In genomic region chr1:80640978-80641377, GRCh38 we compare ENCODE assay signal across 12 cellular contexts.
DNase-seq lines count a peak whose midpoint lies in the region; ATAC-seq and TF ChIP-seq lines count a peak whose summit lies in the region.
"Had no signal": no experiment of that assay in that cellular context is flagged by ENCODE, and none has a peak within 500 bp of the region (broad histone marks: within the 10 kb centered on the region; RNA-seq: fewer than 3 reads in every experiment).

No MANE protein-coding gene starts in this region.

- peak; percentile 36 for ATAC-seq in GM18508 (IDR thresholded peaks at IDR 0.05; ENCODE audit: insufficient read depth, unreplicated experiment)
- peak; percentile 38 for ATAC-seq in GM21367 (IDR thresholded peaks at IDR 0.05; ENCODE audit: unreplicated experiment)
- ATAC-seq in HG02981 (IDR thresholded peaks at IDR 0.05; ENCODE audit: unreplicated experiment) = peak; percentile 47
- ATAC-seq in naive thymus-derived CD4-positive, alpha-beta T cell = no peak

- peaks cover 0 to 5% (median 0%) of the 10 kb centered on the region in 3 experiments for H3K9me3 ChIP-seq in naive thymus-derived CD4-positive, alpha-beta T cell (ENCODE audit: control insufficient read depth in 2 of 3, low read length in 3 of 3)
- no peaks in the 10 kb centered on the region for H3K9me3 ChIP-seq in transverse colon
- H3K9me3 ChIP-seq: Peyer's patch had no signal

- TF ChIP-seq EP300 in transverse colon (IDR thresholded peaks at IDR 0.05; ENCODE audit: low read depth) = no peak

- peaks cover 3% of the 10 kb centered on the region for H3K9me3 Mint-ChIP-seq in activated naive CD4-positive, alpha-beta T cell treated with anti-CD3 and anti-CD28 coated beads for 36 hours
- peaks cover 0 to 14% (median 5%) of the 10 kb centered on the region in 11 donors for H3K9me3 Mint-ChIP-seq in naive thymus-derived CD4-positive, alpha-beta T cell

- TF ChIP-seq CTCF in transverse colon (IDR thresholded peaks at IDR 0.05) = no peak

- TF ChIP-seq POLR2A in transverse colon (IDR thresholded peaks at IDR 0.05) = no peak

- no peaks in the 10 kb centered on the region for H3K27me3 Mint-ChIP-seq in activated naive CD4-positive, alpha-beta T cell treated with anti-CD3 and anti-CD28 coated beads for 36 hours (ENCODE audit: low read depth)
- no peaks in the 10 kb centered on the region for H3K27me3 Mint-ChIP-seq in naive thymus-derived CD4-positive, alpha-beta T cell

- no peaks in the 10 kb centered on the region for H3K27me3 ChIP-seq in naive thymus-derived CD4-positive, alpha-beta T cell (ENCODE audit: control insufficient read depth in 2 of 2, insufficient read depth in 2 of 2, low read length in 2 of 2)
- H3K27me3 ChIP-seq in transverse colon = no peaks in the 10 kb centered on the region
- H3K27me3 ChIP-seq: Peyer's patch had no signal

- H3K36me3 Mint-ChIP-seq in activated naive CD4-positive, alpha-beta T cell treated with anti-CD3 and anti-CD28 coated beads for 36 hours (ENCODE audit: low read depth) = no peaks in the 10 kb centered on the region
- H3K36me3 Mint-ChIP-seq in naive thymus-derived CD4-positive, alpha-beta T cell = no peaks in the 10 kb centered on the region

- POLR2A ChIA-PET in naive thymus-derived CD4-positive, alpha-beta T cell (lab: Charles Lee) = no interaction called here

- H3K27ac ChIP-seq in naive thymus-derived CD4-positive, alpha-beta T cell (ENCODE audit: low read depth, low read length) = no peak overlapping the region
- H3K27ac ChIP-seq in transverse colon = no peak overlapping the region

- DNase-seq in NOMO-1 (lab: John Stamatoyannopoulos, UW; ENCODE audit: unreplicated experiment in 2 of 2) = peak; percentile 19 to 76
- DNase-seq in activated naive CD4-positive, alpha-beta T cell treated with anti-CD3 and anti-CD28 coated beads for 36 hours = no peak
- no peak for DNase-seq in naive thymus-derived CD4-positive, alpha-beta T cell
- DNase-seq in transverse colon = no peak
- no peak for DNase-seq in NCI-H146 (lab: John Stamatoyannopoulos, UW)
- DNase-seq: activated gamma-delta T cell treated with Interleukin-2 at 50 U/mL for 16 hours, NCI-H2227 treated with DMSO at 0.1 percent for 48 hours, Peyer's patch, T-helper 2 cell had no signal

- intact Hi-C loops in activated naive CD4-positive, alpha-beta T cell treated with anti-CD3 and anti-CD28 coated beads for 36 hours (cut with micrococcal nuclease) = no loop called here
- intact Hi-C loops in naive thymus-derived CD4-positive, alpha-beta T cell (cut with micrococcal nuclease) = no loop called here
- intact Hi-C loops in transverse colon (cut with DNase I; ENCODE audit: low total_unique reads) = no loop called here

- no peaks in the 10 kb centered on the region for H3K36me3 ChIP-seq in naive thymus-derived CD4-positive, alpha-beta T cell (ENCODE audit: control insufficient read depth in 2 of 3, insufficient read depth in 3 of 3, low read length in 3 of 3)
- no peaks in the 10 kb centered on the region for H3K36me3 ChIP-seq in transverse colon
- H3K36me3 ChIP-seq: Peyer's patch had no signal

- CTCF ChIA-PET in activated naive CD4-positive, alpha-beta T cell treated with anti-CD3 and anti-CD28 coated beads for 36 hours (lab: Charles Lee) = no interaction called here
- CTCF ChIA-PET in naive thymus-derived CD4-positive, alpha-beta T cell (lab: Charles Lee) = no interaction called here

- in situ Hi-C loops in transverse colon (cut with MboI; ENCODE audit: low pct_ligation_motif_present in 1 of 4, low pct_unique_long_range_greater_than_20kb in 1 of 4, low sequenced_read_pairs in 3 of 4) = no loop called here

- no peaks in the 10 kb centered on the region for H3K4me1 ChIP-seq in naive thymus-derived CD4-positive, alpha-beta T cell (ENCODE audit: control insufficient read depth in 2 of 2, insufficient read depth in 2 of 2, low read length in 2 of 2)
- H3K4me1 ChIP-seq in transverse colon = no peaks in the 10 kb centered on the region
- H3K4me1 ChIP-seq: Peyer's patch had no signal

- no peak overlapping the region for H3K27ac Mint-ChIP-seq in activated naive CD4-positive, alpha-beta T cell treated with anti-CD3 and anti-CD28 coated beads for 36 hours
- no peak overlapping the region for H3K27ac Mint-ChIP-seq in naive thymus-derived CD4-positive, alpha-beta T cell

- H3K4me1 Mint-ChIP-seq in activated naive CD4-positive, alpha-beta T cell treated with anti-CD3 and anti-CD28 coated beads for 36 hours (ENCODE audit: low read depth) = no peaks in the 10 kb centered on the region
- H3K4me1 Mint-ChIP-seq in naive thymus-derived CD4-positive, alpha-beta T cell = peaks cover 0 to 3% (median 0%) of the 10 kb centered on the region in 7 donors

- no peak overlapping the region for H3K4me3 Mint-ChIP-seq in activated naive CD4-positive, alpha-beta T cell treated with anti-CD3 and anti-CD28 coated beads for 36 hours
- no peak overlapping the region for H3K4me3 Mint-ChIP-seq in naive thymus-derived CD4-positive, alpha-beta T cell

- no peak overlapping the region for H3K4me3 ChIP-seq in naive thymus-derived CD4-positive, alpha-beta T cell (ENCODE audit: low read length)
- H3K4me3 ChIP-seq in transverse colon = no peak overlapping the region

- WGBS in transverse colon (ENCODE audit: low coverage in 1 of 2), 2 donors = 52 to 74% methylated on average over 3 of the region's 3 CpGs

Comparison
In these comparisons a context has a peak if more than half of its experiments do, and no peak if none do; other contexts are left out.
1. DNase-seq: peak in NOMO-1 (2 of 2); none in activated naive CD4-positive, alpha-beta T cell treated with anti-CD3 and anti-CD28 coated beads for 36 hours (single experiment), naive thymus-derived CD4-positive, alpha-beta T cell (0 of 9), transverse colon (single experiment) and NCI-H146 (single experiment).